Comparison of ENCODE assay signal across 24 cellular contexts in genomic region chr5:131630963-131631350, GRCh38. TPM values are rescaled to one million over a fixed set of nuclear protein-coding genes. Genes with fewer than 3 reads are reported as not detected.
DNase-seq lines count a peak whose midpoint lies in the region; ATAC-seq and TF ChIP-seq lines count a peak whose summit lies in the region.
"Had no signal": no experiment of that assay in that cellular context is flagged by ENCODE, and none has a peak within 500 bp of the region (broad histone marks: within the 10 kb centered on the region; RNA-seq: fewer than 3 reads in every experiment).

No MANE protein-coding gene starts in this region.

- intact Hi-C loops in tibial artery (cut with DNase I; ENCODE audit: low total_unique reads) = no loop called here

- no peaks in the 10 kb centered on the region for H3K36me3 ChIP-seq in fibroblast of lung (ENCODE audit: control insufficient read depth, insufficient read depth, low read length)
- H3K36me3 ChIP-seq in GM23338 (ENCODE audit: insufficient read depth) = no peaks in the 10 kb centered on the region
- H3K36me3 ChIP-seq in tibial artery = no peaks in the 10 kb centered on the region
- H3K36me3 ChIP-seq: breast epithelium, sigmoid colon had no signal

- no peaks in the 10 kb centered on the region for H3K36me3 Mint-ChIP-seq in GM23338 (ENCODE audit: low read depth)

- peaks cover 7% of the 10 kb centered on the region for H3K27me3 Mint-ChIP-seq in GM23338 (ENCODE audit: insufficient read depth, low read depth, poor library complexity)
- H3K27me3 Mint-ChIP-seq: natural killer cell treated with Interleukin-12 subunit alpha and Interleukin-12 subunit beta and Interleukin-15 and Interleukin-18, amount 100 ng/mL, for 72 hours had no signal

- no peak overlapping the region for H3K27ac Mint-ChIP-seq in GM23338
- H3K27ac Mint-ChIP-seq: natural killer cell treated with Interleukin-12 subunit alpha and Interleukin-12 subunit beta and Interleukin-15 and Interleukin-18, amount 100 ng/mL, for 72 hours had no signal

- H3K9me3 Mint-ChIP-seq in GM23338 = no peaks in the 10 kb centered on the region; the same call in 2 of the 3 replicates
- H3K9me3 Mint-ChIP-seq: natural killer cell treated with Interleukin-12 subunit alpha and Interleukin-12 subunit beta and Interleukin-15 and Interleukin-18, amount 100 ng/mL, for 72 hours had no signal

- peak overlapping the region; percentile 48 for H3K4me2 ChIP-seq in fibroblast of lung (ENCODE audit: extremely low read depth, insufficient read depth, low read length)
- no peak overlapping the region for H3K4me2 ChIP-seq in GM23338

- H3K4me3 ChIP-seq in fibroblast of lung (replicated peaks in 1 of 4; ENCODE audit: control extremely low read depth in 1 of 4, insufficient read depth in 1 of 4, low read depth in 3 of 4, low read length in 4 of 4) = peak overlapping the region in 1 of 4 experiments; percentile 8
- H3K4me3 ChIP-seq in GM23338 = no peak overlapping the region
- no peak overlapping the region for H3K4me3 ChIP-seq in tibial artery
- H3K4me3 ChIP-seq: breast epithelium, coronary artery, sigmoid colon had no signal

- H3K79me2 ChIP-seq in fibroblast of lung (ENCODE audit: control insufficient read depth, insufficient read depth, low read length) (peaks cover 86% of the 10 kb centered on the region), GM23338 (replicated peaks; ENCODE audit: insufficient read depth) (peaks cover 88% of the 10 kb centered on the region)

- no peak for ATAC-seq in HG02970 (IDR thresholded peaks at IDR 0.05; ENCODE audit: low FRiP score, unreplicated experiment)
- no peak for ATAC-seq in GM23338
- ATAC-seq: left lobe of liver; natural killer cell treated with Interleukin-12 subunit alpha and Interleukin-12 subunit beta and Interleukin-15 and Interleukin-18, amount 100 ng/mL, for 72 hours had no signal

- H3K27ac ChIP-seq in 22Rv1 (peak overlapping the region; percentile 77), fibroblast of lung (ENCODE audit: insufficient read depth, low read length) (peak overlapping the region; percentile 37), GM23338 (ENCODE audit: low read depth) (no peak overlapping the region), tibial artery (no peak overlapping the region)
- H3K27ac ChIP-seq: breast epithelium, parathyroid adenoma, sigmoid colon had no signal

- H3K27me3 ChIP-seq in fibroblast of lung (ENCODE audit: control insufficient read depth, insufficient read depth, low read length) (no peaks in the 10 kb centered on the region), GM23338 (ENCODE audit: insufficient read depth) (no peaks in the 10 kb centered on the region), tibial artery (no peaks in the 10 kb centered on the region)
- H3K27me3 ChIP-seq: breast epithelium, sigmoid colon had no signal

- peaks cover 4% of the 10 kb centered on the region for H3K4me1 ChIP-seq in fibroblast of lung (ENCODE audit: control insufficient read depth, extremely low read depth, insufficient read depth, low read length)
- peaks cover 40% of the 10 kb centered on the region for H3K4me1 ChIP-seq in GM23338 (ENCODE audit: insufficient read depth)
- peaks cover 0 to 51% (median 23%) of the 10 kb centered on the region in 4 donors for H3K4me1 ChIP-seq in tibial artery

- H3K9ac ChIP-seq in fibroblast of lung (ENCODE audit: insufficient read depth, low read length) = no peak overlapping the region
- H3K9ac ChIP-seq: parathyroid adenoma had no signal

- H3K9me3 ChIP-seq in fibroblast of lung (ENCODE audit: control insufficient read depth, insufficient read depth, low read depth, low read length) = no peaks in the 10 kb centered on the region
- H3K9me3 ChIP-seq in tibial artery = no peaks in the 10 kb centered on the region
- H3K9me3 ChIP-seq: breast epithelium, sigmoid colon had no signal

- TF ChIP-seq CTCF in 22Rv1 (IDR thresholded peaks at IDR 0.05) (no peak), fibroblast of lung (conservative IDR thresholded peaks at IDR 0.05 in 1 of 2, IDR thresholded peaks at IDR 0.05 in 1 of 2; ENCODE audit: low read depth in 1 of 2, low read length in 2 of 2) (no peak), GM23338 (conservative IDR thresholded peaks at IDR 0.05; ENCODE audit: low read depth in 2 of 2) (no peak), tibial artery (IDR thresholded peaks at IDR 0.05) (no peak)

- no peak overlapping the region for H3K4me3 Mint-ChIP-seq in GM23338
- H3K4me3 Mint-ChIP-seq: natural killer cell treated with Interleukin-12 subunit alpha and Interleukin-12 subunit beta and Interleukin-15 and Interleukin-18, amount 100 ng/mL, for 72 hours had no signal

- peaks cover 6% of the 10 kb centered on the region for H3F3A ChIP-seq in GM23338 (replicated peaks; ENCODE audit: low read depth)

- H3K4me1 Mint-ChIP-seq in GM23338 = peaks cover 4% of the 10 kb centered on the region; the same call in 2 of the 3 replicates

- H2AFZ ChIP-seq in fibroblast of lung (ENCODE audit: low read length) (no peak overlapping the region), GM23338 (no peak overlapping the region)
- H2AFZ ChIP-seq: parathyroid adenoma had no signal

- peak; percentile 15 for DNase-seq in HuH-7 (ENCODE audit: low spot score)
- DNase-seq in RKO (ENCODE audit: low spot score) = peak; percentile 21
- DNase-seq in fibroblast of lung (ENCODE audit: low read depth in 2 of 2) = no peak
- DNase-seq in GM23338 (ENCODE audit: low spot score) = no peak
- no peak for DNase-seq in SIG-M5 (lab: John Stamatoyannopoulos, UW)
- DNase-seq in tibial artery = no peak
- DNase-seq: activated CD4-positive, CD25-positive, alpha-beta regulatory T cell treated with anti-CD3 and anti-CD28 coated beads, Interleukin-2, amount 50 U/mL, for 72 hours; activated gamma-delta T cell treated with Interleukin-2 at 50 U/mL for 16 hours; activated T-cell treated with anti-CD3 and anti-CD28 coated beads, Interleukin-2, amount 50 U/mL, for 1 hour; C1 segment of cervical spinal cord; head of caudate nucleus; midbrain; NCI-H1436 treated with DMSO at 0.1 percent for 48 hours; NCI-H2171; Right ventricle myocardium superior; sigmoid colon; SW 1271 had no signal

- no peaks in the 10 kb centered on the region for H3K9me2 ChIP-seq in GM23338 (ENCODE audit: insufficient read depth)

- H4K20me1 ChIP-seq in fibroblast of lung (ENCODE audit: control insufficient read depth, extremely low read depth, insufficient read depth, low read length) (no peaks in the 10 kb centered on the region), GM23338 (replicated peaks; ENCODE audit: insufficient read depth) (peaks cover 15% of the 10 kb centered on the region)

TF ChIP-seq in GM23338, 12 proteins besides CTCF, POLR2A, EP300 and RAD21 (continues in another document):
- TF ChIP-seq NANOG (IDR thresholded peaks at IDR 0.05; ENCODE audit: borderline replicate concordance) = no peak
- no peak for TF ChIP-seq CREB1 (CRISPR knock-in tag; IDR thresholded peaks at IDR 0.05; ENCODE audit: low read depth)
- TF ChIP-seq REST (IDR thresholded peaks at IDR 0.05; ENCODE audit: unreplicated experiment) = no peak
- no peak for TF ChIP-seq EZH2 (IDR thresholded peaks at IDR 0.05; ENCODE audit: low read depth, unreplicated experiment)

RNA-seq across cellular contexts. Expression of gene RAPGEF6, which starts 4.1 kb away (rescaled TPM):
- 30.0 and 35.7 TPM in 2 replicates for total RNA-seq in fibroblast of lung
- polyA plus RNA-seq in fibroblast of lung (9.1 and 10.2 TPM in 2 replicates), GM23338 (2016; fragmentation: Nextera tagmentation; extraction: Ambion mirVana) (7.9 and 9.5 TPM in 2 replicates)
- 4.7 and 4.8 TPM in 2 replicates for polyA plus RNA-seq in fibroblast of lung (2012)
- 4.6 and 9.9 TPM in 2 replicates for polyA minus RNA-seq in fibroblast of lung (ENCODE audit: low replicate concordance)
- total RNA-seq in GM23338 (2014; rRNA removed; shearing (Covaris generic)) = 19.7 and 20.3 TPM in 2 replicates

Comparison
In these comparisons a context has a peak if more than half of its experiments do, and no peak if none do; other contexts are left out.
1. H3K27ac ChIP-seq: peak in 22Rv1 (single experiment) and fibroblast of lung (single experiment); none in GM23338 (single experiment) and tibial artery (0 of 2).
2. DNase-seq: peak in HuH-7 (single experiment) and RKO (single experiment); none in fibroblast of lung (0 of 2), GM23338 (single experiment), SIG-M5 (single experiment) and tibial artery (0 of 2).